Comparison of ENCODE assay signal across 8 cellular contexts in the genomic region with DNA sequence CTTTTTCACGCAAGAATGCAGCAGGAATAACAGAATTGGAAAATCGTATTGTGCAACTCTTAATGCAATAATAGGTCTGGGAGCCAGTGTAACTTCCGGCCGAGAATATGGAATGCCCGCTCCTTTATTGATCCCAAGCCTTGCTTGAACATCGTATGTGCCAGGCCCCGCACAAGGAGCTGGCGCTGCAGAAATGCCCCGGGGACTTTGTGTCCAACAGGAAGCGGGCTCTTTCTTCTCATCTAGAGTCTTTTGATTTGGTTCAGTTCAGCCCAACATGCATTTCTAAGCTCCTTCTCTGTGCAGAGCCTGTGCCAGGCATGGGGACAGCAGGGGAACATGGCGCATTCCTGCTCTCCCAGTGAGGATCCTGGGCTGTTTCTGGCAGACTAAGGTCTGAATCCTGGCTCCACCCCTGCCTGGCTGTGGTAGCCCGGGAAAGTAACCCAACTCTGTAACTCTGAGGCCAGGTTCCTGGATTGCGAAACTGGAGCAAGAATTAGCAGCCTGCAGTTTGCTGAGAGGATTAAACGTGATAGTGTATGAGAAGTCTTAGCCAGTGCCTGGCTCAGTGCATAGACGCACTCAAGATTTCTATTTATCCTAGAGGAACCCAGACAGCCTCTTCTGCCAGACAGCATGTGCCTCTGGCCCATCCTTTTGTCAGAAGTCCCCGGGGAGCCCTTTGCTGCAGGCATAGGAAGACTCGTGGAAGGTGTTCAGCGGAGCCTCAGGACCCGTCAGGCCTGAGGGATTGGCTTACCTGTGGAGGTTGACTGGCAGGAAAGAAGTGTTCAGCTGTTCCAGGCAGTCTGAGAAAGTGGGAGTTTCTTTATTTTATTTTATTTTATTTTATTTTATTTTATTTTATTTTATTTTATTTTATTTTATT. TPM values are rescaled to one million over a fixed set of nuclear protein-coding genes. Genes with fewer than 3 reads are reported as not detected.
DNase-seq lines count a peak whose midpoint lies in the region; ATAC-seq and TF ChIP-seq lines count a peak whose summit lies in the region.

No MANE protein-coding gene starts in this region.

- no peaks in the 10 kb centered on the region for H3K27me3 ChIP-seq in mesendoderm (ENCODE audit: insufficient read depth, low read length, poor library complexity)

- no peak overlapping the region for H4K5ac ChIP-seq in mesendoderm (ENCODE audit: low read length)

- ATAC-seq in HG03045 (IDR thresholded peaks at IDR 0.05; ENCODE audit: unreplicated experiment) (no peak), GM21367 (IDR thresholded peaks at IDR 0.05; ENCODE audit: unreplicated experiment) (no peak)

- no peak overlapping the region for H2BK15ac ChIP-seq in mesendoderm (replicated peaks; ENCODE audit: low read depth)

- peaks cover 14% of the 10 kb centered on the region for H3K4me1 Mint-ChIP-seq in CD14-positive monocyte

- H3K23ac ChIP-seq in mesendoderm (ENCODE audit: low read length) = no peak overlapping the region

- no CpG with 5 or more reads among the region's 19 CpGs for WGBS in mesendoderm (ENCODE audit: extremely low coverage, insufficient coverage, low lambda C conversion rate)

- no peak overlapping the region for H2BK5ac ChIP-seq in mesendoderm (ENCODE audit: low read length)

- H3K79me1 ChIP-seq in mesendoderm (ENCODE audit: low read length) = no peaks in the 10 kb centered on the region

- H3K27ac Mint-ChIP-seq in CD14-positive monocyte = no peak overlapping the region

- no peak overlapping the region for H2AK5ac ChIP-seq in mesendoderm (ENCODE audit: low read length)

- H3K27ac ChIP-seq in mesendoderm (ENCODE audit: low read depth, low read length) = no peak overlapping the region

- H3K79me2 ChIP-seq in mesendoderm (ENCODE audit: control insufficient read depth, insufficient read depth, low read length) = no peaks in the 10 kb centered on the region

- TF ChIP-seq CTCF in AG09319 (IDR thresholded peaks at IDR 0.05; ENCODE audit: low read depth, low read length) = no peak
- no peak for TF ChIP-seq CTCF in cardiac fibroblast (IDR thresholded peaks at IDR 0.05; ENCODE audit: low read depth, low read length)
- no peak for TF ChIP-seq CTCF in CD14-positive monocyte (IDR thresholded peaks at IDR 0.05)

- H3K4me3 Mint-ChIP-seq in CD14-positive monocyte = no peak overlapping the region

- peaks cover 0 to 4% (median 3%) of the 10 kb centered on the region in 3 donors for H3K27me3 Mint-ChIP-seq in CD14-positive monocyte (ENCODE audit: low read depth in 3 of 3)

- H2BK120ac ChIP-seq in mesendoderm (ENCODE audit: low read depth, low read length) = no peak overlapping the region

- intact Hi-C loops in CD14-positive monocyte (cut with micrococcal nuclease) = no loop called here

- H3K56ac ChIP-seq in mesendoderm (ENCODE audit: low read length) = no peak overlapping the region

- peaks cover 0 to 7% (median 0%) of the 10 kb centered on the region in 7 donors for H3K9me3 Mint-ChIP-seq in CD14-positive monocyte

- H3K4ac ChIP-seq in mesendoderm (ENCODE audit: low read depth, low read length) = no peak overlapping the region

- no peaks in the 10 kb centered on the region for H3K36me3 Mint-ChIP-seq in CD14-positive monocyte

- peaks cover 3% of the 10 kb centered on the region for H3K4me1 ChIP-seq in mesendoderm (ENCODE audit: control insufficient read depth, low read depth, low read length)

- H3K4me3 ChIP-seq in cardiac fibroblast (replicated peaks in 1 of 2; ENCODE audit: low read depth in 2 of 2, low read length in 2 of 2) = no peak overlapping the region
- no peak overlapping the region for H3K4me3 ChIP-seq in mesendoderm (ENCODE audit: low read length)

- H4K8ac ChIP-seq in mesendoderm (ENCODE audit: low read depth, low read length) = no peak overlapping the region

- H3K4me2 ChIP-seq in mesendoderm (ENCODE audit: low read length) = no peak overlapping the region

- H3K36me3 ChIP-seq in mesendoderm (ENCODE audit: control insufficient read depth, insufficient read depth, low read length) = no peaks in the 10 kb centered on the region

- DNase-seq in AG09319 (ENCODE audit: extremely low read depth, low read depth) (peak; percentile 44), MV-4-11 (lab: John Stamatoyannopoulos, UW) (peak; percentile 83), cardiac fibroblast (ENCODE audit: low read depth in 2 of 2) (peak; percentile 64 to 84), mesendoderm (peak; percentile 78), CD14-positive monocyte (ENCODE audit: low spot score) (no peak)
- DNase-seq in activated naive CD4-positive, alpha-beta T cell treated with anti-CD3 and anti-CD28 coated beads, Interleukin-2, amount 50 U/mL, for 16 hours = no peak

- H3K18ac ChIP-seq in mesendoderm (ENCODE audit: low read length) = no peak overlapping the region

- no peak overlapping the region for H3K9ac ChIP-seq in mesendoderm (ENCODE audit: low read length)

RNA-seq across cellular contexts. Expression of gene CDCP2, which starts 1.0 kb away (rescaled TPM):
- not detected for polyA plus RNA-seq in mesendoderm (2013, experiment 1 of 2)
- polyA plus RNA-seq in mesendoderm (2013, experiment 2 of 2) = not detected
- polyA plus RNA-seq in CD14-positive monocyte = not detected

RNA-seq across cellular contexts. Expression of gene CYB5RL, which starts 46.0 kb away (rescaled TPM):
- polyA plus RNA-seq in mesendoderm (2013, experiment 1 of 2) = 5.3 TPM
- polyA plus RNA-seq in mesendoderm (2013, experiment 2 of 2) = 5.6 TPM
- polyA plus RNA-seq in CD14-positive monocyte = 1 to 10 TPM in 1 of 2 donors, under 1 TPM in 1; 0.76 to 1.5 TPM

RNA-seq across cellular contexts. Expression of gene MRPL37, which starts 46.2 kb away (rescaled TPM):
- 131 TPM for polyA plus RNA-seq in mesendoderm (2013, experiment 1 of 2)
- 133 TPM for polyA plus RNA-seq in mesendoderm (2013, experiment 2 of 2)
- polyA plus RNA-seq in CD14-positive monocyte = 10 to 100 TPM; 42.5 to 47.8 TPM

Comparison
In these comparisons a context has a peak if more than half of its experiments do, and no peak if none do; other contexts are left out.
1. DNase-seq: peak in AG09319 (single experiment), MV-4-11 (single experiment), cardiac fibroblast (2 of 2) and mesendoderm (single experiment); none in activated naive CD4-positive, alpha-beta T cell treated with anti-CD3 and anti-CD28 coated beads, Interleukin-2, amount 50 U/mL, for 16 hours (single experiment) and CD14-positive monocyte (single experiment).